In genomic region chr18:43751203-43751602, GRCh38 we compare ENCODE assay signal across 22 cellular contexts.
DNase-seq lines count a peak whose midpoint lies in the region; ATAC-seq, FAIRE-seq and TF ChIP-seq lines count a peak whose summit lies in the region.
"Had no signal": no experiment of that assay in that cellular context is flagged by ENCODE, and none has a peak within 500 bp of the region (broad histone marks: within the 10 kb centered on the region; RNA-seq: fewer than 3 reads in every experiment).

No MANE protein-coding gene starts in this region.

- no peak overlapping the region for H2AFZ ChIP-seq in smooth muscle cell (ENCODE audit: low read depth)
- H2AFZ ChIP-seq: GM23338 had no signal

- H3K79me2 ChIP-seq in smooth muscle cell (ENCODE audit: low read depth) = no peaks in the 10 kb centered on the region

- FAIRE-seq in frontal cortex (lab: Jason Lieb, UNC) = no peak
- FAIRE-seq: G401.6 had no signal

- H3K4me1 ChIP-seq in smooth muscle cell (ENCODE audit: low read depth) = no peaks in the 10 kb centered on the region
- H3K4me1 ChIP-seq in mucosa of descending colon (ENCODE audit: low read depth) = no peaks in the 10 kb centered on the region

- peak overlapping the region; percentile 65 for H3K27ac Mint-ChIP-seq in activated T-cell treated with anti-CD3 and anti-CD28 coated beads, Interleukin-2, amount 50 U/mL, for 72 hours
- H3K27ac Mint-ChIP-seq: GM23338 had no signal

- H3K27me3 ChIP-seq in smooth muscle cell (ENCODE audit: low read depth) = no peaks in the 10 kb centered on the region
- H3K27me3 ChIP-seq: MG63 had no signal

- H3K27me3 Mint-ChIP-seq in activated T-cell treated with anti-CD3 and anti-CD28 coated beads, Interleukin-2, amount 50 U/mL, for 72 hours (ENCODE audit: low read depth) = no peaks in the 10 kb centered on the region

- TF ChIP-seq CTCF in fibroblast of mammary gland (conservative IDR thresholded peaks at IDR 0.05; ENCODE audit: control insufficient read depth, insufficient read depth, low read depth, low read length) = no peak
- TF ChIP-seq CTCF in smooth muscle cell (IDR thresholded peaks at IDR 0.05; ENCODE audit: borderline replicate concordance, insufficient read depth, poor library complexity, severe bottlenecking) = no peak
- TF ChIP-seq CTCF in mucosa of descending colon (IDR thresholded peaks at IDR 0.05) = no peak

- H3K9ac ChIP-seq in smooth muscle cell (ENCODE audit: low read depth) = no peak overlapping the region

- H3K36me3 Mint-ChIP-seq in activated T-cell treated with anti-CD3 and anti-CD28 coated beads, Interleukin-2, amount 50 U/mL, for 72 hours (ENCODE audit: insufficient read depth in 2 of 2) = no peaks in the 10 kb centered on the region

- no peak overlapping the region for H3K4me2 ChIP-seq in smooth muscle cell
- H3K4me2 ChIP-seq: GM23338 had no signal

- H3F3A ChIP-seq in smooth muscle cell (ENCODE audit: low read depth) = no peaks in the 10 kb centered on the region

- H3K4me3 Mint-ChIP-seq in activated T-cell treated with anti-CD3 and anti-CD28 coated beads, Interleukin-2, amount 50 U/mL, for 72 hours = no peak overlapping the region
- H3K4me3 Mint-ChIP-seq: GM23338 had no signal

- H3K4me3 ChIP-seq in fibroblast of mammary gland (ENCODE audit: control insufficient read depth, low read depth, low read length) (no peak overlapping the region), smooth muscle cell (no peak overlapping the region), mucosa of descending colon (no peak overlapping the region)
- H3K4me3 ChIP-seq: GM23338, MG63 had no signal

- peak overlapping the region; percentile 23 for H3K27ac ChIP-seq in smooth muscle cell (ENCODE audit: low read depth)
- H3K27ac ChIP-seq: C4-2B, HL-60 had no signal

- H3K4me1 Mint-ChIP-seq in activated T-cell treated with anti-CD3 and anti-CD28 coated beads, Interleukin-2, amount 50 U/mL, for 72 hours (ENCODE audit: low read depth) = no peaks in the 10 kb centered on the region
- H3K4me1 Mint-ChIP-seq: GM23338 had no signal

- ATAC-seq in activated T-cell treated with anti-CD3 and anti-CD28 coated beads, Interleukin-2, amount 50 U/mL, for 72 hours (replicated peaks in 1 of 2) = no peak
- ATAC-seq in SK-N-SH treated with all-trans-retinoic acid at 6 μM for 48 hours (no peak), mucosa of descending colon (no peak), GM18519 (IDR thresholded peaks at IDR 0.05; ENCODE audit: low FRiP score, unreplicated experiment) (no peak)
- ATAC-seq: GM23338 had no signal

- H4K20me1 ChIP-seq in smooth muscle cell (ENCODE audit: low read depth) = no peaks in the 10 kb centered on the region

- DNase-seq in activated T-cell treated with anti-CD3 and anti-CD28 coated beads, Interleukin-2, amount 50 U/mL, for 72 hours = no peak
- DNase-seq in activated T-cell treated with anti-CD3 and anti-CD28 coated beads, Interleukin-2, amount 50 U/mL, for 48 hours = no peak
- peak; percentile 3 for DNase-seq in fibroblast of mammary gland (ENCODE audit: low read depth)
- no peak for DNase-seq in smooth muscle cell (lab: John Stamatoyannopoulos, UW; ENCODE audit: unreplicated experiment)
- no peak for DNase-seq in mucosa of descending colon
- DNase-seq in frontal cortex (ENCODE audit: low spot score in 2 of 2) = no peak
- DNase-seq: 8988T, COR-L47, DMS79, KBM-7, MG63, NCI-H1092 treated with DMSO at 0.1 percent for 48 hours, NCI-H187, NCI-H2171, NCI-H510A treated with DMSO at 0.1 percent for 48 hours, SIG-M5 had no signal

- peaks cover 3 to 4% of the 10 kb centered on the region in 2 donors for H3K9me3 Mint-ChIP-seq in activated T-cell treated with anti-CD3 and anti-CD28 coated beads, Interleukin-2, amount 50 U/mL, for 72 hours

- H3K9me3 ChIP-seq in smooth muscle cell (replicated peaks; ENCODE audit: low read depth) (peaks cover 11% of the 10 kb centered on the region), mucosa of descending colon (peaks cover 3% of the 10 kb centered on the region)
- H3K9me3 ChIP-seq: MG63 had no signal

- intact Hi-C loops in mucosa of descending colon (cut with DNase I, micrococcal nuclease) = no loop called here

- H3K36me3 ChIP-seq in smooth muscle cell (ENCODE audit: low read depth) (no peaks in the 10 kb centered on the region), mucosa of descending colon (ENCODE audit: low read depth) (no peaks in the 10 kb centered on the region)
- H3K36me3 ChIP-seq: MG63 had no signal

TF ChIP-seq in SK-N-SH treated with all-trans-retinoic acid at 6 μM for 48 hours, 23 proteins besides CTCF, POLR2A, EP300 and RAD21:
- TF ChIP-seq ZFP3 (CRISPR knock-in tag; IDR thresholded peaks at IDR 0.05) (no peak), ZC3H10 (CRISPR knock-in tag; IDR thresholded peaks at IDR 0.05) (no peak), OSR1 (CRISPR knock-in tag; IDR thresholded peaks at IDR 0.05) (no peak), CSRNP3 (CRISPR knock-in tag; IDR thresholded peaks at IDR 0.05) (no peak), BACH2 (CRISPR knock-in tag; IDR thresholded peaks at IDR 0.05; ENCODE audit: borderline replicate concordance) (no peak), TOX (CRISPR knock-in tag; IDR thresholded peaks at IDR 0.05; ENCODE audit: borderline replicate concordance) (no peak), SNAI2 (CRISPR knock-in tag; IDR thresholded peaks at IDR 0.05) (no peak), ISL1 (CRISPR knock-in tag; IDR thresholded peaks at IDR 0.05) (peak; percentile 34; the same call in 1 of the 2 replicates)
- TF ChIP-seq, protein P1, sequence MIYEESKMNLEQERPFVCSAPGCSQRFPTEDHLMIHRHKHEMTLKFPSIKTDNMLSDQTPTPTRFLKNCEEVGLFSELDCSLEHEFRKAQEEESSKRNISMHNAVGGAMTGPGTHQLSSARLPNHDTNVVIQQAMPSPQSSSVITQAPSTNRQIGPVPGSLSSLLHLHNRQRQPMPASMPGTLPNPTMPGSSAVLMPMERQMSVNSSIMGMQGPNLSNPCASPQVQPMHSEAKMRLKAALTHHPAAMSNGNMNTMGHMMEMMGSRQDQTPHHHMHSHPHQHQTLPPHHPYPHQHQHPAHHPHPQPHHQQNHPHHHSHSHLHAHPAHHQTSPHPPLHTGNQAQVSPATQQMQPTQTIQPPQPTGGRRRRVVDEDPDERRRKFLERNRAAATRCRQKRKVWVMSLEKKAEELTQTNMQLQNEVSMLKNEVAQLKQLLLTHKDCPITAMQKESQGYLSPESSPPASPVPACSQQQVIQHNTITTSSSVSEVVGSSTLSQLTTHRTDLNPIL (CRISPR knock-in tag; IDR thresholded peaks at IDR 0.05; ENCODE audit: low read depth) = no peak
TF ChIP-seq in SK-N-SH treated with all-trans-retinoic acid at 6 μM for 48 hours: peak in this region for 1.
